10 cellular contexts compared by ENCODE assay signal in the genomic region with DNA sequence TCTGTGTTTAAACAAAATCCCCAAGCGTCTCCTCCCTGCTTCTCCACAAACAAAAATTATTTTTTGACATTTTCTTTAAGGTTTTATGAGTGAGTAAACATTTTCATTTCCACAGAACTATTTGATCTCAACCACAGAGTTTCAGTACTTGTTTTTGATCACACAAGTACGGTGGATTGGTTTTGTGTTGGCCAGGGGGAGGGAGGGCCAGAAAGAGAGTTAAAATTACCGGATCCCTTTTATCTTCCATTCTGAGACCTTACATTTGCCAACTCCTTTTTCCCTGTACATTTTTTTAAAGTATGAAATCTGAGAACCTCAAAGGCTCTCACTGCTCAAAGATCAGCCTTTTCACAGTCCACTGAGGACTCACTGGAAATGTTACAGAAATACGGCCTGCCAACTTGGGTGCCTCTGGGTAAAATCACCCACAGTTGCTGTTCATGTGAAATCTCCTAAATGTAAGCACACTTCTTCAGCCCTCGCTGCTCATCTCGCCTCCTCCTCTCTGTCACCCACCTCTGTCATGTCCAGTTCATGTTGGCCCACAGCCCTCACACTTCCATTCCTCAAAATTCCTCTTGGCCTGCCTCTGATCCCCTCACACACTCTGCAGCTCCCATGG.
DNase-seq lines count a peak whose midpoint lies in the region; ATAC-seq and TF ChIP-seq lines count a peak whose summit lies in the region.
"Had no signal": no experiment of that assay in that cellular context is flagged by ENCODE, and none has a peak within 500 bp of the region (broad histone marks: within the 10 kb centered on the region; RNA-seq: fewer than 3 reads in every experiment).

No MANE protein-coding gene starts in this region.

- POLR2A ChIA-PET in HEK293T (lab: Yijun Ruan, JAX): no interaction called here

- peak; percentile 76 for DNase-seq in CD1c-positive myeloid dendritic cell (ENCODE audit: extremely low spot score)
- DNase-seq in left kidney (ENCODE audit: low read depth, low spot score): peak; percentile 36
- no peak for DNase-seq in GM19238 (ENCODE audit: insufficient read length, low spot score)
- no peak for DNase-seq in NCI-H345 treated with DMSO at 0.1 percent for 48 hours (lab: John Stamatoyannopoulos, UW; ENCODE audit: unreplicated experiment)
- no peak for DNase-seq in HEK293T (ENCODE audit: extremely low spot score)
- no peak for DNase-seq in KG1 (lab: John Stamatoyannopoulos, UW)
- DNase-seq: activated gamma-delta T cell, COR-L47 had no signal

- peak; percentile 76 for ATAC-seq in GM19351 (IDR thresholded peaks at IDR 0.05; ENCODE audit: unreplicated experiment)
- peak; percentile 59 for ATAC-seq in HG03571 (IDR thresholded peaks at IDR 0.05; ENCODE audit: unreplicated experiment)

- CTCF ChIA-PET in HEK293T (lab: Yijun Ruan, JAX): no interaction called here

TF ChIP-seq in HEK293T, 16 proteins besides CTCF, POLR2A, EP300 and RAD21:
- no peak for TF ChIP-seq LEF1 (IDR thresholded peaks at IDR 0.05; ENCODE audit: borderline replicate concordance)
- TF ChIP-seq NFRKB (IDR thresholded peaks at IDR 0.05): no peak
- TF ChIP-seq FOXK2 (IDR thresholded peaks at IDR 0.05): no peak
- no peak for TF ChIP-seq FOXM1 (IDR thresholded peaks at IDR 0.05; ENCODE audit: borderline replicate concordance)
- no peak for TF ChIP-seq SP1 (IDR thresholded peaks at IDR 0.05)
- TF ChIP-seq PKNOX1 (IDR thresholded peaks at IDR 0.05): no peak
- TF ChIP-seq TARDBP (IDR thresholded peaks at IDR 0.05): no peak
- TF ChIP-seq HDGF (IDR thresholded peaks at IDR 0.05; ENCODE audit: borderline replicate concordance): no peak
- no peak for TF ChIP-seq ZNF384 (IDR thresholded peaks at IDR 0.05)
TF ChIP-seq in HEK293T: peak in this region for 0.

Comparison
In these comparisons a context has a peak if more than half of its experiments do, and no peak if none do; other contexts are left out.
1. DNase-seq: peak in CD1c-positive myeloid dendritic cell (single experiment) and left kidney (single experiment); none in GM19238 (single experiment), NCI-H345 treated with DMSO at 0.1 percent for 48 hours (single experiment), HEK293T (single experiment) and KG1 (single experiment).